Comparison of ENCODE assay signal across 16 cellular contexts in genomic region chr12:84840356-84840755, GRCh38.
A peak's percentile ranks its signal among the peaks of the same experiment; 100 is the strongest.
DNase-seq lines count a peak whose midpoint lies in the region; ATAC-seq and TF ChIP-seq lines count a peak whose summit lies in the region.
"Had no signal": no experiment of that assay in that cellular context is flagged by ENCODE, and none has a peak within 500 bp of the region (broad histone marks: within the 10 kb centered on the region; RNA-seq: fewer than 3 reads in every experiment).

No MANE protein-coding gene starts in this region.

- DNase-seq in GM03348 (ENCODE audit: low spot score) (peak; percentile 13), NCI-H446 treated with DMSO at 0.1 percent for 48 hours (lab: John Stamatoyannopoulos, UW) (peak; percentile 47), epithelial cell of esophagus (ENCODE audit: low read depth) (peak; percentile 51)
- DNase-seq: BE2C; C1 segment of cervical spinal cord; CD4-positive, CD25-positive, alpha-beta regulatory T cell; CD8-positive, alpha-beta memory T cell; COR-L47; DMS 273 treated with DMSO at 0.1 percent for 48 hours; DMS53; DND-41; EL had no signal

- ATAC-seq in HG03342 (IDR thresholded peaks at IDR 0.05; ENCODE audit: unreplicated experiment) (no peak), HG02642 (IDR thresholded peaks at IDR 0.05; ENCODE audit: poor library complexity, unreplicated experiment) (no peak), HG03280 (IDR thresholded peaks at IDR 0.05; ENCODE audit: unreplicated experiment) (no peak)

- TF ChIP-seq CTCF in epithelial cell of esophagus (IDR thresholded peaks at IDR 0.05; ENCODE audit: insufficient read depth, low read depth, low read length, missing control alignments), result no peak

- H3K4me3 ChIP-seq in epithelial cell of esophagus (ENCODE audit: low read length), result no peak overlapping the region
- H3K4me3 ChIP-seq: HAP-1 had no signal
